Comparison of ENCODE assay signal across 21 cellular contexts in genomic region chr19:3378352-3379146, GRCh38. TPM values are rescaled to one million over a fixed set of nuclear protein-coding genes. Genes with fewer than 3 reads are reported as not detected.
DNase-seq lines count a peak whose midpoint lies in the region; ATAC-seq and TF ChIP-seq lines count a peak whose summit lies in the region.
"Had no signal": no experiment of that assay in that cellular context is flagged by ENCODE, and none has a peak within 500 bp of the region (broad histone marks: within the 10 kb centered on the region; RNA-seq: fewer than 3 reads in every experiment).

No MANE protein-coding gene starts in this region.

- no peaks in the 10 kb centered on the region for H3K9me3 ChIP-seq in HCT116 (ENCODE audit: control insufficient read depth in 1 of 2, insufficient read depth in 1 of 2, low read depth in 1 of 2, low read length in 2 of 2)
- H3K9me3 ChIP-seq in adrenal gland (replicated peaks in 1 of 3) = no peaks in the 10 kb centered on the region
- no peaks in the 10 kb centered on the region for H3K9me3 ChIP-seq in thyroid gland
- H3K9me3 ChIP-seq: HAP-1, SJSA1 had no signal

- no peak overlapping the region for H3K4me3 ChIP-seq in HCT116 (replicated peaks in 1 of 2; ENCODE audit: low read depth in 1 of 2, low read length in 2 of 2)
- no peak overlapping the region for H3K4me3 ChIP-seq in adrenal gland
- H3K4me3 ChIP-seq in thyroid gland (replicated peaks in 1 of 3) = no peak overlapping the region
- H3K4me3 ChIP-seq: HAP-1, hepatocyte, SJSA1 had no signal

- intact Hi-C loops in HCT116 (cut with micrococcal nuclease) (no loop called here), adrenal gland (cut with DNase I) (no loop called here), thyroid gland (cut with DNase I) (no loop called here)

- no peaks in the 10 kb centered on the region for H3K36me3 Mint-ChIP-seq in mesothelial cell of epicardium

- peaks cover 2 to 11% of the 10 kb centered on the region in 2 experiments; a peak in 2 of 4 replicates for H3K36me3 ChIP-seq in HCT116 (ENCODE audit: control insufficient read depth in 1 of 2, insufficient read depth in 2 of 2, low read length in 2 of 2)
- H3K36me3 ChIP-seq in adrenal gland (replicated peaks in 1 of 2) = peaks cover 0 to 20% of the 10 kb centered on the region in 2 donors
- peaks cover 7 to 12% of the 10 kb centered on the region in 2 donors for H3K36me3 ChIP-seq in thyroid gland

- H3K27ac ChIP-seq in HCT116 (ENCODE audit: low read depth, low read length) (peak overlapping the region; percentile 36; the same call in 1 of the 2 replicates), adrenal gland (peak overlapping the region in 4 of 5 donors; percentile 61 to 94 (median 80)), thyroid gland (peak overlapping the region in 2 of 3 donors; percentile 30 to 61)
- H3K27ac ChIP-seq: hepatocyte, parathyroid adenoma, SJSA1 had no signal

- H3K27me3 Mint-ChIP-seq in mesothelial cell of epicardium (ENCODE audit: low read depth) = peaks cover 24% of the 10 kb centered on the region
- H3K27me3 Mint-ChIP-seq: B cell had no signal

- H3K79me2 ChIP-seq in HCT116 (ENCODE audit: insufficient read depth, low read length) = peaks cover 98% of the 10 kb centered on the region

- no peak overlapping the region for H3K4me2 ChIP-seq in HCT116 (ENCODE audit: low read length)
- H3K4me2 ChIP-seq: hepatocyte had no signal

- H3K9ac ChIP-seq in HCT116 (ENCODE audit: low read length) = no peak overlapping the region
- H3K9ac ChIP-seq: parathyroid adenoma had no signal

- H3K27ac Mint-ChIP-seq in mesothelial cell of epicardium = peak overlapping the region; percentile 71
- H3K27ac Mint-ChIP-seq: B cell had no signal

- H2AFZ ChIP-seq in HCT116 (ENCODE audit: low read depth, low read length, poor library complexity, severe bottlenecking) = no peak overlapping the region
- H2AFZ ChIP-seq: hepatocyte, parathyroid adenoma had no signal

- TF ChIP-seq POLR2A in HCT116 (IDR thresholded peaks at IDR 0.05; ENCODE audit: borderline replicate concordance, extremely low read depth, insufficient read depth, insufficient read length) = no peak
- TF ChIP-seq POLR2A in adrenal gland (IDR thresholded peaks at IDR 0.05) = no peak
- no peak for TF ChIP-seq POLR2A in thyroid gland (IDR thresholded peaks at IDR 0.05)

- H3K9me3 Mint-ChIP-seq in mesothelial cell of epicardium = no peaks in the 10 kb centered on the region

- no TSS peak for BruUV-seq in HCT116 (replicated peaks; lab: Mats Ljungman, UMichigan)

- DNase-seq in HCT116 (ENCODE audit: low read depth, low spot score) (no peak), adrenal gland (peak in 1 of 7 donors; percentile 30), mesothelial cell of epicardium (ENCODE audit: low spot score in 2 of 2, unreplicated experiment in 2 of 2) (no peak), thyroid gland (no peak), hypothalamus (lab: John Stamatoyannopoulos, UW) (no peak)
- no peak for DNase-seq in activated naive CD4-positive, alpha-beta T cell treated with Interleukin-2 at 50 U/mL for 16 hours
- DNase-seq: activated CD4-positive, alpha-beta T cell treated with anti-CD3 and anti-CD28 coated beads for 4 hours; dermis blood vessel endothelial cell; left cardiac atrium; MM.1S; NCI-H1694; NCI-H446; stimulated activated CD4-positive, alpha-beta T cell treated with anti-CD3 and anti-CD28 coated beads, Interleukin-15, amount 100 ng/mL, for 24 hours; stimulated activated naive CD4-positive, alpha-beta T cell treated with Interleukin-2 at 50 U/mL for 16 hours; T1000 had no signal

- H3K27me3 ChIP-seq in HCT116 (ENCODE audit: insufficient read depth, low read length) (no peaks in the 10 kb centered on the region), adrenal gland (no peaks in the 10 kb centered on the region), thyroid gland (no peaks in the 10 kb centered on the region)
- H3K27me3 ChIP-seq: hepatocyte, SJSA1 had no signal

- no peak for TF ChIP-seq RAD21 in HCT116 (IDR thresholded peaks at IDR 0.05; ENCODE audit: low read depth)

- TF ChIP-seq CTCF in HCT116 (IDR thresholded peaks at IDR 0.05 in 2 of 3, conservative IDR thresholded peaks at IDR 0.05 in 1 of 3; ENCODE audit: borderline replicate concordance in 1 of 3, insufficient read depth in 1 of 3, low read depth in 2 of 3, low read length in 2 of 3) (no peak), adrenal gland (IDR thresholded peaks at IDR 0.05) (no peak), mesothelial cell of epicardium (IDR thresholded peaks at IDR 0.05; ENCODE audit: unreplicated experiment) (no peak), thyroid gland (IDR thresholded peaks at IDR 0.05) (no peak)

- POLR2A ChIA-PET in HCT116 (lab: Charles Lee) = interaction anchor here (0.8 kb wide), 1 partner anchor 14 kb away, joined by 4 read pairs; no protein-coding TSS in a partner anchor

- H3K4me1 ChIP-seq in HCT116 (ENCODE audit: control insufficient read depth in 1 of 2, insufficient read depth in 2 of 2, low read length in 2 of 2) (peaks cover 14 to 35% of the 10 kb centered on the region in 2 experiments), adrenal gland (replicated peaks in 1 of 2) (peaks cover 56 to 82% of the 10 kb centered on the region in 2 donors), thyroid gland (peaks cover 31 to 47% of the 10 kb centered on the region in 2 donors)
- H3K4me1 ChIP-seq: HAP-1, SJSA1 had no signal

- no peak for ATAC-seq in HCT116
- ATAC-seq in GM18498 (IDR thresholded peaks at IDR 0.05; ENCODE audit: unreplicated experiment) = no peak
- ATAC-seq: left cardiac atrium had no signal

- WGBS in adrenal gland, 4 donors = 56 to 66% (median 59%) methylated on average over 10 to 11 of the region's 11 CpGs
- WGBS in thyroid gland, 2 donors = 80 to 85% methylated on average over 11 of the region's 11 CpGs

- RAD21 ChIA-PET in HCT116 (lab: Charles Lee; ENCODE audit: low non-redundant PET in 1 of 2, low total read pairs in 2 of 2, uncharacterized antibody in 2 of 2, unreplicated experiment in 2 of 2) = interaction anchor here in 1 of 2 experiments (0.7 kb wide), 1 partner anchor 69 kb away, joined by 3 read pairs; no protein-coding TSS in a partner anchor

- no peak overlapping the region for H3K4me3 Mint-ChIP-seq in mesothelial cell of epicardium
- H3K4me3 Mint-ChIP-seq: B cell had no signal

- H3K4me1 Mint-ChIP-seq in mesothelial cell of epicardium = peaks cover 11% of the 10 kb centered on the region
- H3K4me1 Mint-ChIP-seq: B cell had no signal

- CTCF ChIA-PET in HCT116 (lab: Charles Lee) = no interaction called here

- no peaks in the 10 kb centered on the region for H3K9me2 ChIP-seq in HCT116 (ENCODE audit: insufficient read depth)

- H4K20me1 ChIP-seq in HCT116 (ENCODE audit: insufficient read depth) = no peaks in the 10 kb centered on the region; the same call in 1 of the 2 replicates

TF ChIP-seq in HCT116, 20 proteins besides CTCF, POLR2A, EP300 and RAD21:
- TF ChIP-seq ZFX (IDR thresholded peaks at IDR 0.05) = no peak

RNA-seq across cellular contexts. Expression of gene NFIC, which starts 12.2 kb away (rescaled TPM):
- total RNA-seq in HCT116 (2021; ENCODE audit: unreplicated experiment) (116 TPM), adrenal gland (100 to 1,000 TPM; 124 to 329 (median 236) TPM), mesothelial cell of epicardium (28.6 to 32.9 TPM (median 32.2 TPM) in 3 replicates), thyroid gland (100 to 1,000 TPM in 3 of 4 donors, 10 to 100 TPM in 1; 76.2 to 183 (median 132) TPM)
- 42.8 and 55.4 TPM in 2 replicates for polyA plus RNA-seq in HCT116 (2012)
- polyA plus RNA-seq in adrenal gland = 100 to 1,000 TPM in 1 of 3 donors, 10 to 100 TPM in 2; 34.9 to 154 (median 69.2) TPM
